10 cellular contexts compared by ENCODE assay signal in genomic region chr2:160220545-160221009, GRCh38. TPM values are rescaled to one million over a fixed set of nuclear protein-coding genes. Genes with fewer than 3 reads are reported as not detected.
A peak's percentile ranks its signal among the peaks of the same experiment; 100 is the strongest.
DNase-seq lines count a peak whose midpoint lies in the region; ATAC-seq and TF ChIP-seq lines count a peak whose summit lies in the region.
"Had no signal": no experiment of that assay in that cellular context is flagged by ENCODE, and none has a peak within 500 bp of the region (broad histone marks: within the 10 kb centered on the region; RNA-seq: fewer than 3 reads in every experiment).

No MANE protein-coding gene starts in this region.

- peak in 1 of 4 donors; percentile 12 for TF ChIP-seq POLR2A in esophagus squamous epithelium (IDR thresholded peaks at IDR 0.05)

- no peak overlapping the region for H3K4me3 ChIP-seq in Jurkat, Clone E6-1 (ENCODE audit: low read length)
- H3K4me3 ChIP-seq in esophagus squamous epithelium (no peak overlapping the region), smooth muscle cell (no peak overlapping the region)

- H3K4me1 ChIP-seq in esophagus squamous epithelium, result peaks cover 41 to 65% (median 44%) of the 10 kb centered on the region in 3 donors
- peaks cover 5% of the 10 kb centered on the region for H3K4me1 ChIP-seq in smooth muscle cell (ENCODE audit: low read depth)

- no peak for TF ChIP-seq CTCF in activated CD8-positive, alpha-beta T cell treated with anti-CD3 and anti-CD28 coated beads for 36 hours (IDR thresholded peaks at IDR 0.05)
- TF ChIP-seq CTCF in esophagus squamous epithelium (IDR thresholded peaks at IDR 0.05), result peak in 1 of 6 experiments; percentile 15
- no peak for TF ChIP-seq CTCF in smooth muscle cell (IDR thresholded peaks at IDR 0.05; ENCODE audit: borderline replicate concordance, insufficient read depth, poor library complexity, severe bottlenecking)

- H3K9me3 ChIP-seq in esophagus squamous epithelium (no peaks in the 10 kb centered on the region), smooth muscle cell (replicated peaks; ENCODE audit: low read depth) (no peaks in the 10 kb centered on the region)

- H3K9me3 Mint-ChIP-seq in activated CD8-positive, alpha-beta T cell treated with anti-CD3 and anti-CD28 coated beads for 36 hours, result no peaks in the 10 kb centered on the region
- H3K9me3 Mint-ChIP-seq: H9 had no signal

- H3K9ac ChIP-seq in smooth muscle cell (ENCODE audit: low read depth), result no peak overlapping the region

- H4K20me1 ChIP-seq in smooth muscle cell (ENCODE audit: low read depth), result no peaks in the 10 kb centered on the region

- ATAC-seq in activated CD8-positive, alpha-beta T cell treated with anti-CD3 and anti-CD28 coated beads for 36 hours, result peak; percentile 47
- ATAC-seq in HG02623 (IDR thresholded peaks at IDR 0.05; ENCODE audit: unreplicated experiment), result no peak

- WGBS in esophagus squamous epithelium, 2 donors, result 22 to 40% methylated on average over 4 of the region's 4 CpGs
- 58% methylated on average over 4 of the region's 4 CpGs for WGBS in smooth muscle cell (ENCODE audit: low lambda C conversion rate)

- intact Hi-C loops in activated CD8-positive, alpha-beta T cell treated with anti-CD3 and anti-CD28 coated beads for 36 hours (cut with micrococcal nuclease), result no loop called here
- intact Hi-C loops in esophagus squamous epithelium (cut with DNase I), result no loop called here

- peaks cover 25% of the 10 kb centered on the region for H3F3A ChIP-seq in smooth muscle cell (ENCODE audit: low read depth)

- H3K79me2 ChIP-seq in smooth muscle cell (ENCODE audit: low read depth), result no peaks in the 10 kb centered on the region

- H2AFZ ChIP-seq in smooth muscle cell (ENCODE audit: low read depth), result no peak overlapping the region

- H3K27me3 Mint-ChIP-seq in activated CD8-positive, alpha-beta T cell treated with anti-CD3 and anti-CD28 coated beads for 36 hours, result peaks cover 6% of the 10 kb centered on the region

- peak overlapping the region; percentile 81 to 89 (median 84) for H3K27ac ChIP-seq in esophagus squamous epithelium
- peak overlapping the region; percentile 97 for H3K27ac ChIP-seq in smooth muscle cell (ENCODE audit: low read depth)

- H3K36me3 Mint-ChIP-seq in activated CD8-positive, alpha-beta T cell treated with anti-CD3 and anti-CD28 coated beads for 36 hours (ENCODE audit: low read depth), result no peaks in the 10 kb centered on the region

- CTCF ChIA-PET in activated CD8-positive, alpha-beta T cell treated with anti-CD3 and anti-CD28 coated beads for 36 hours (lab: Charles Lee), result interaction anchor here (0.9 to 3.2 kb wide), 3 partner anchors 10 to 111 kb away, joined by 6 to 31 read pairs (median 7); no protein-coding TSS in a partner anchor

- H3K4me1 Mint-ChIP-seq in activated CD8-positive, alpha-beta T cell treated with anti-CD3 and anti-CD28 coated beads for 36 hours (ENCODE audit: low read depth), result peaks cover 41% of the 10 kb centered on the region

- POLR2A ChIA-PET in activated CD8-positive, alpha-beta T cell treated with anti-CD3 and anti-CD28 coated beads for 36 hours (lab: Charles Lee), result no interaction called here

- no peaks in the 10 kb centered on the region for H3K27me3 ChIP-seq in esophagus squamous epithelium
- no peaks in the 10 kb centered on the region for H3K27me3 ChIP-seq in smooth muscle cell (ENCODE audit: low read depth)

- no peak overlapping the region for H3K4me3 Mint-ChIP-seq in activated CD8-positive, alpha-beta T cell treated with anti-CD3 and anti-CD28 coated beads for 36 hours
- H3K4me3 Mint-ChIP-seq: H9 had no signal

- no peak overlapping the region for H3K4me2 ChIP-seq in smooth muscle cell

- H3K36me3 ChIP-seq in esophagus squamous epithelium (no peaks in the 10 kb centered on the region), smooth muscle cell (ENCODE audit: low read depth) (no peaks in the 10 kb centered on the region)

- H3K27ac Mint-ChIP-seq in activated CD8-positive, alpha-beta T cell treated with anti-CD3 and anti-CD28 coated beads for 36 hours, result peak overlapping the region; percentile 22

- DNase-seq in Jurkat, Clone E6-1 (ENCODE audit: low read depth, low spot score), result peak; percentile 23
- peak; percentile 45 for DNase-seq in activated CD8-positive, alpha-beta T cell treated with anti-CD3 and anti-CD28 coated beads for 36 hours
- DNase-seq in esophagus squamous epithelium (lab: John Stamatoyannopoulos, UW), result no peak
- no peak for DNase-seq in smooth muscle cell (lab: John Stamatoyannopoulos, UW; ENCODE audit: unreplicated experiment)
- DNase-seq in NCI-H2029 treated with DMSO at 0.1 percent for 48 hours (lab: John Stamatoyannopoulos, UW), result no peak
- no peak for DNase-seq in OCI-M2 (lab: John Stamatoyannopoulos, UW; ENCODE audit: unreplicated experiment)
- DNase-seq in AG08396 (ENCODE audit: low spot score), result no peak
- DNase-seq: H9, SHP77 treated with DMSO at 0.1 percent for 48 hours had no signal

RNA-seq across cellular contexts. Expression of gene ITGB6, which starts 20.5 kb away (rescaled TPM):
- polyA plus RNA-seq in Jurkat, Clone E6-1 (2012; ENCODE audit: insufficient read depth, insufficient read length), result not detected
- total RNA-seq in activated CD8-positive, alpha-beta T cell treated with anti-CD3 and anti-CD28 coated beads for 36 hours, result not detected
- 10 to 100 TPM; 25.3 to 42.2 (median 33.6) TPM for total RNA-seq in esophagus squamous epithelium
- 175 and 181 TPM in 2 replicates for total RNA-seq in smooth muscle cell
- polyA plus RNA-seq in smooth muscle cell, result 15.2 and 85.3 TPM in 2 replicates
- total RNA-seq: H9 had no signal

Comparison
In these comparisons a context has a peak if more than half of its experiments do, and no peak if none do; other contexts are left out.
1. DNase-seq: peak in Jurkat, Clone E6-1 (single experiment) and activated CD8-positive, alpha-beta T cell treated with anti-CD3 and anti-CD28 coated beads for 36 hours (single experiment); none in esophagus squamous epithelium (single experiment), smooth muscle cell (single experiment), NCI-H2029 treated with DMSO at 0.1 percent for 48 hours (single experiment), OCI-M2 (single experiment) and AG08396 (single experiment).
2. RNA of gene ITGB6, which starts 20.5 kb away (total RNA-seq): 175 to 181 TPM in smooth muscle cell and 25.3 to 42.2 TPM in esophagus squamous epithelium; not detected in activated CD8-positive, alpha-beta T cell treated with anti-CD3 and anti-CD28 coated beads for 36 hours; every median in the first group is over 10 times any median in the second.